ENCODE assay signal across 31 cellular contexts in genomic region chr3:195072916-195073564, GRCh38.
DNase-seq lines count a peak whose midpoint lies in the region; ATAC-seq, FAIRE-seq and TF ChIP-seq lines count a peak whose summit lies in the region.
"Had no signal": no experiment of that assay in that cellular context is flagged by ENCODE, and none has a peak within 500 bp of the region (broad histone marks: within the 10 kb centered on the region; RNA-seq: fewer than 3 reads in every experiment).

No MANE protein-coding gene starts in this region.

- H3K4me1 Mint-ChIP-seq in CD14-positive monocyte: peaks cover 19% of the 10 kb centered on the region
- H3K4me1 Mint-ChIP-seq: activated CD4-positive, alpha-beta memory T cell treated with anti-CD3 and anti-CD28 coated beads, Interleukin-2, amount 10 ng/mL, durations not matched to agents 7 days and 5 days had no signal

- no peak overlapping the region for H3K4me3 Mint-ChIP-seq in CD14-positive monocyte
- H3K4me3 Mint-ChIP-seq: activated CD4-positive, alpha-beta memory T cell treated with anti-CD3 and anti-CD28 coated beads, Interleukin-2, amount 10 ng/mL, durations not matched to agents 7 days and 5 days; mesothelial cell of epicardium; T-helper 17 cell had no signal

- TF ChIP-seq CTCF in CD14-positive monocyte (IDR thresholded peaks at IDR 0.05): no peak
- TF ChIP-seq CTCF in left lung (IDR thresholded peaks at IDR 0.05): no peak
- no peak for TF ChIP-seq CTCF in stomach (IDR thresholded peaks at IDR 0.05)

- no peaks in the 10 kb centered on the region for H3K27me3 ChIP-seq in BLaER1
- no peaks in the 10 kb centered on the region for H3K27me3 ChIP-seq in left lung
- H3K27me3 ChIP-seq in stomach: no peaks in the 10 kb centered on the region
- H3K27me3 ChIP-seq: testis had no signal

- no peak for TF ChIP-seq EP300 in stomach (IDR thresholded peaks at IDR 0.05)

- no peaks in the 10 kb centered on the region for H4K20me1 ChIP-seq in BLaER1

- intact Hi-C loops in CD14-positive monocyte (cut with micrococcal nuclease): no loop called here
- intact Hi-C loops in left lung (cut with DNase I): no loop called here
- intact Hi-C loops in stomach (cut with DNase I; ENCODE audit: low total_unique reads): no loop called here

- H3K27ac ChIP-seq in BLaER1: peak overlapping the region; percentile 12; the same call in 1 of the 2 replicates
- no peak overlapping the region for H3K27ac ChIP-seq in left lung
- H3K27ac ChIP-seq in stomach: no peak overlapping the region
- H3K27ac ChIP-seq: C4-2B, HL-60, KMS-11, testis had no signal

- peak; percentile 2 for DNase-seq in CD14-positive monocyte (ENCODE audit: low spot score)
- peak; percentile 24 to 42 for DNase-seq in left lung
- peak; percentile 18 for DNase-seq in stomach
- DNase-seq in T-helper 9 cell: no peak
- no peak for DNase-seq in urothelium cell line (ENCODE audit: low spot score)
- DNase-seq: activated CD4-positive, alpha-beta memory T cell treated with anti-CD3 and anti-CD28 coated beads, Interleukin-2, amount 10 ng/mL, durations not matched to agents 7 days and 5 days; anterior cingulate cortex; H7; MM.1S; naive B cell; NCI-H1417; NCI-H2029; NCI-H526 treated with DMSO at 0.1 percent for 48 hours; NK-92 treated with Interleukin-12 subunit alpha and Interleukin-12 subunit beta, amount 100 ng/mL, for 24 hours; nucleus accumbens; PC-3; SHP77; stimulated activated naive CD4-positive, alpha-beta T cell; testis had no signal

- H3K9me3 ChIP-seq in BLaER1: no peaks in the 10 kb centered on the region
- H3K9me3 ChIP-seq in left lung: no peaks in the 10 kb centered on the region
- H3K9me3 ChIP-seq in stomach: no peaks in the 10 kb centered on the region
- H3K9me3 ChIP-seq: testis had no signal

- no peak for TF ChIP-seq POLR2A in stomach (IDR thresholded peaks at IDR 0.05)

- H3K36me3 ChIP-seq in BLaER1 (peaks cover 16% of the 10 kb centered on the region), left lung (peaks cover 0 to 16% of the 10 kb centered on the region in 2 donors), stomach (peaks cover 0 to 25% (median 15%) of the 10 kb centered on the region in 4 donors)

- H3K36me3 Mint-ChIP-seq in CD14-positive monocyte: peaks cover 22 to 27% of the 10 kb centered on the region in 2 donors
- H3K36me3 Mint-ChIP-seq: activated naive CD4-positive, alpha-beta T cell treated with anti-CD3 and anti-CD28 coated beads, Interleukin-2, amount 50 U/mL, for 72 hours had no signal

- no peak overlapping the region for H3K27ac Mint-ChIP-seq in CD14-positive monocyte
- H3K27ac Mint-ChIP-seq: activated CD4-positive, alpha-beta memory T cell treated with anti-CD3 and anti-CD28 coated beads, Interleukin-2, amount 10 ng/mL, durations not matched to agents 7 days and 5 days; activated T-helper 2 cell treated with anti-CD3 and anti-CD28 coated beads, Interferon-gamma antibody, Interleukin-2, Interleukin-4, amounts not matched to agents 10 μg/mL and 5 μg/mL and 100 μg/mL, durations not matched to agents 14 hours and 24 hours and 36 hours; mesothelial cell of epicardium; T-helper 17 cell had no signal

- H3K9ac ChIP-seq in BLaER1: no peak overlapping the region
- H3K9ac ChIP-seq: KMS-11 had no signal

- 92 to 97% (median 95%) methylated on average over 17 to 19 of the region's 19 CpGs for WGBS in stomach, 5 donors

- no peaks in the 10 kb centered on the region for H3K9me3 Mint-ChIP-seq in CD14-positive monocyte
- H3K9me3 Mint-ChIP-seq: activated CD4-positive, alpha-beta memory T cell treated with anti-CD3 and anti-CD28 coated beads, Interleukin-2, amount 10 ng/mL, durations not matched to agents 7 days and 5 days; activated naive CD4-positive, alpha-beta T cell treated with anti-CD3 and anti-CD28 coated beads, Interleukin-2, amount 50 U/mL, for 72 hours; activated T-helper 2 cell treated with anti-CD3 and anti-CD28 coated beads, Interferon-gamma antibody, Interleukin-2, Interleukin-4, amounts not matched to agents 10 μg/mL and 5 μg/mL and 100 μg/mL, durations not matched to agents 14 hours and 24 hours and 36 hours; mesothelial cell of epicardium; naive B cell had no signal

- H3K4me2 ChIP-seq in BLaER1: peak overlapping the region; percentile 95
- H3K4me2 ChIP-seq: KMS-11 had no signal

- FAIRE-seq in urothelium cell line (lab: Jason Lieb, UNC): no peak
- FAIRE-seq: bronchial epithelial cell, colon, G401.6 had no signal

- peaks cover 3 to 5% (median 3%) of the 10 kb centered on the region in 3 donors for H3K27me3 Mint-ChIP-seq in CD14-positive monocyte (ENCODE audit: low read depth in 3 of 3)
- H3K27me3 Mint-ChIP-seq: activated CD4-positive, alpha-beta memory T cell treated with anti-CD3 and anti-CD28 coated beads, Interleukin-2, amount 10 ng/mL, durations not matched to agents 7 days and 5 days; naive B cell; T-helper 17 cell had no signal

- ATAC-seq in left lung (no peak), HG03280 (IDR thresholded peaks at IDR 0.05; ENCODE audit: unreplicated experiment) (no peak)
- ATAC-seq: activated naive CD4-positive, alpha-beta T cell treated with anti-CD3 and anti-CD28 coated beads, Interleukin-2, amount 50 U/mL, for 72 hours; PC-3; T-helper 17 cell had no signal

- peaks cover 75% of the 10 kb centered on the region for H3K4me1 ChIP-seq in BLaER1
- no peaks in the 10 kb centered on the region for H3K4me1 ChIP-seq in left lung
- peaks cover 0 to 18% (median 10%) of the 10 kb centered on the region in 4 donors for H3K4me1 ChIP-seq in stomach
- H3K4me1 ChIP-seq: testis had no signal

- H3K4me3 ChIP-seq in BLaER1 (no peak overlapping the region), left lung (no peak overlapping the region), stomach (no peak overlapping the region)
- H3K4me3 ChIP-seq: testis had no signal

Comparison
In these comparisons a context has a peak if more than half of its experiments do, and no peak if none do; other contexts are left out.
1. DNase-seq: peak in CD14-positive monocyte (single experiment), left lung (2 of 2) and stomach (single experiment); none in T-helper 9 cell (single experiment) and urothelium cell line (single experiment).